Comparison of ENCODE assay signal across 27 cellular contexts in the genomic region with DNA sequence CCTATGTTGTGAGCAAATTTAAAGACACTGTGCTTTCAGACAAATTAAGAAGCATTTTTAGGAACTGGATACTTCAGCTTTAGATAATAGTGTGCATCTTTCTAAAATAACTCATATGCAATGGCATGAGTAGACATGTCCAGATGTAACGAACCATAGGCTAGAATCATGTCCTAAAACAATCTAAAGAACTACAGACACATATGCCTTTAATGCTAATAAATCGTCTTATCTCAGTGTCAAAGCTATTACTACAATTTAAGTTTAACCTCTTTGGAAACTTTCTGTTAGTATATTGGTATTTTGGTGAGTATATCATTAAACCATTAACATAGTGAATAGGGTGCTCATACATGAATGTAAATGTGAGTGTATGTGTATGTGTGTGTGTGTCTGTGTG.
"Had no signal": no experiment of that assay in that cellular context is flagged by ENCODE, and none has a peak within 500 bp of the region (broad histone marks: within the 10 kb centered on the region; RNA-seq: fewer than 3 reads in every experiment).

No MANE protein-coding gene starts in this region.

- ATAC-seq: esophagus mucosa; gastroesophageal sphincter; heart left ventricle; left cardiac atrium; left lung; left ventricle myocardium superior; lower lobe of right lung; naive thymus-derived CD4-positive, alpha-beta T cell; natural killer cell had no signal

- H2AFZ ChIP-seq: hepatocyte had no signal

- H3K9me3 ChIP-seq: esophagus squamous epithelium, gastroesophageal sphincter, heart left ventricle, left lung, lower lobe of right lung had no signal

- H3K4me1 ChIP-seq: esophagus squamous epithelium, gastroesophageal sphincter, heart left ventricle, left lung, lower lobe of right lung had no signal

- H3K27me3 ChIP-seq: dorsolateral prefrontal cortex, esophagus squamous epithelium, gastroesophageal sphincter, heart left ventricle, hepatocyte, left lung had no signal

- H3K4me2 ChIP-seq: hepatocyte had no signal

- H3K27ac ChIP-seq: coronary artery, dorsolateral prefrontal cortex, epithelial cell of prostate, esophagus squamous epithelium, gastroesophageal sphincter, heart left ventricle, hepatocyte, left lung, lower lobe of right lung had no signal

- H3K4me3 ChIP-seq: coronary artery, dorsolateral prefrontal cortex, esophagus squamous epithelium, gastroesophageal sphincter, heart left ventricle, hepatocyte, left lung, lower lobe of right lung had no signal

- H3K79me2 ChIP-seq: hepatocyte had no signal

- DNase-seq: dermis blood vessel endothelial cell; dorsolateral prefrontal cortex; effector CD4-positive, alpha-beta T cell; effector memory CD4-positive, alpha-beta T cell; erythroblast; esophagus squamous epithelium; foreskin fibroblast; heart left ventricle; hypothalamus; immature natural killer cell; islet precursor cell; left cardiac atrium; left lung; left ventricle myocardium superior; lower lobe of right lung; mesendoderm; midbrain; naive thymus-derived CD4-positive, alpha-beta T cell; natural killer cell had no signal

- FAIRE-seq: colon, endothelial cell of umbilical vein, frontal cortex had no signal

- H3K36me3 ChIP-seq: esophagus squamous epithelium, gastroesophageal sphincter, heart left ventricle, left lung, lower lobe of right lung had no signal
